Comparison of ENCODE assay signal across 8 cellular contexts in the genomic region with DNA sequence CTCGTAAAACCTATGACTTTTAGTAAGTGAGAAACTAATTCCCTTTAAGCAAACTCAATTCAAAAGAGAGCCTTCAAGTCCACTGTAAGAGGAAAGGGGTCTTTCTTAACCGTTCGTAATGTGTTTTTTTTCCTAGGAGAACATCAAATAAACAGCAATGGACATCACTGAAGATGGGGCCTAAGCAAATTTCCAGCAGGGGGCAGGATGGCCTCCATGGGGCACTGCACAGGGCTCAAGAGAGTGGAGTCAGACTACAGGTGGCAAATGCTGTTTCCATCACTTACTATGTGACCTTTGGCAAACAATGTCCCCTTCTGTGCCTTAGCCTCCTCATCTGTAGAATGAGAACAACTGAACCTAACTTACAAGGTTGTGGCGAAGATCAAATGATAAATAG.
DNase-seq lines count a peak whose midpoint lies in the region; TF ChIP-seq lines count a peak whose summit lies in the region.

No MANE protein-coding gene starts in this region.

- H3K36me3 Mint-ChIP-seq in endodermal cell (ENCODE audit: low read depth) = peaks cover 22% of the 10 kb centered on the region

- in situ Hi-C loops in GM23248 (cut with MboI) = no loop called here

- POLR2A ChIA-PET in SK-N-SH (lab: Yijun Ruan, JAX) = no interaction called here

- no peak for TF ChIP-seq EP300 in SK-N-SH (IDR thresholded peaks at IDR 0.05; ENCODE audit: borderline replicate concordance in 1 of 2, low read depth in 1 of 2, low read length in 1 of 2)

- H3K79me2 ChIP-seq in SK-N-SH (ENCODE audit: insufficient read depth) (peaks cover 46% of the 10 kb centered on the region), GM23248 (ENCODE audit: insufficient read depth) (no peaks in the 10 kb centered on the region)

- DNase-seq in NCI-H82 (lab: John Stamatoyannopoulos, UW) = peak; percentile 37
- no peak for DNase-seq in NCI-H82 treated with DMSO at 0.1 percent for 48 hours (lab: John Stamatoyannopoulos, UW; ENCODE audit: unreplicated experiment)
- DNase-seq in SK-N-SH = no peak
- DNase-seq in endodermal cell = peak; percentile 72
- DNase-seq in stimulated activated CD4-positive, alpha-beta T cell treated with anti-CD3 and anti-CD28 coated beads, Interleukin-4, amount 100 ng/mL, for 4 hours = peak; percentile 17 to 24
- DNase-seq in NCI-H1694 treated with DMSO at 0.1 percent for 48 hours (lab: John Stamatoyannopoulos, UW) = no peak
- no peak for DNase-seq in GM23248
- DNase-seq in NCI-H345 (lab: John Stamatoyannopoulos, UW) = no peak

- H3K9me3 Mint-ChIP-seq in endodermal cell = peaks cover 6% of the 10 kb centered on the region

- CTCF ChIA-PET in SK-N-SH (lab: Yijun Ruan, JAX) = no interaction called here

- H3K27ac Mint-ChIP-seq in endodermal cell = no peak overlapping the region

- H2AFZ ChIP-seq in SK-N-SH (ENCODE audit: low read depth) (no peak overlapping the region), GM23248 (no peak overlapping the region)

- H3K36me3 ChIP-seq in SK-N-SH (replicated peaks in 1 of 2; ENCODE audit: control insufficient read depth in 1 of 2, insufficient read depth in 2 of 2, low read length in 1 of 2) (peaks cover 17 to 70% of the 10 kb centered on the region in 2 experiments), endodermal cell (ENCODE audit: control insufficient read depth, insufficient read depth, low read length) (no peaks in the 10 kb centered on the region), GM23248 (ENCODE audit: low read depth) (no peaks in the 10 kb centered on the region)

- H3K9ac ChIP-seq in SK-N-SH (no peak overlapping the region), endodermal cell (ENCODE audit: extremely low read depth, low read length, poor library complexity, severe bottlenecking) (no peak overlapping the region), GM23248 (no peak overlapping the region)

- no peak overlapping the region for H3K4me3 Mint-ChIP-seq in endodermal cell

- H4K20me1 ChIP-seq in SK-N-SH (ENCODE audit: insufficient read depth) (no peaks in the 10 kb centered on the region), GM23248 (ENCODE audit: insufficient read depth) (no peaks in the 10 kb centered on the region)

- H3K4me3 ChIP-seq in SK-N-SH (ENCODE audit: low read depth in 2 of 2, low read length in 1 of 2) (no peak overlapping the region), endodermal cell (ENCODE audit: low read length) (no peak overlapping the region), GM23248 (no peak overlapping the region)

- WGBS in SK-N-SH (ENCODE audit: low lambda C conversion rate) = 82% methylated on average over 4 of the region's 4 CpGs
- WGBS in endodermal cell (ENCODE audit: insufficient coverage in 1 of 2, insufficient read length in 1 of 2), 2 experiments = 90 to 92% methylated on average over 3 of the region's 4 CpGs
- 98 to 100% methylated on average over 4 of the region's 4 CpGs for WGBS in GM23248 (ENCODE audit: low coverage in 1 of 2, low lambda C conversion rate in 2 of 2, missing lambda C conversion rate in 2 of 2), 2 experiments

- H3K27ac ChIP-seq in SK-N-SH (ENCODE audit: low read depth in 2 of 2, low read length in 1 of 2) (no peak overlapping the region), endodermal cell (ENCODE audit: low read depth, low read length) (no peak overlapping the region), GM23248 (no peak overlapping the region)

- H3K9me2 ChIP-seq in SK-N-SH (no peaks in the 10 kb centered on the region), GM23248 (ENCODE audit: insufficient read depth) (no peaks in the 10 kb centered on the region)

- TF ChIP-seq CTCF in SK-N-SH (IDR thresholded peaks at IDR 0.05) = peak; percentile 54
- peak; percentile 80 for TF ChIP-seq CTCF in endodermal cell (conservative IDR thresholded peaks at IDR 0.05)

- no peak overlapping the region for H3K4me2 ChIP-seq in SK-N-SH
- H3K4me2 ChIP-seq in GM23248 (ENCODE audit: unreplicated experiment) = no peak overlapping the region

- peaks cover 65% of the 10 kb centered on the region for H3F3A ChIP-seq in SK-N-SH (replicated peaks; ENCODE audit: insufficient read depth)
- peaks cover 12% of the 10 kb centered on the region; the same call in 1 of the 2 replicates for H3F3A ChIP-seq in GM23248 (ENCODE audit: insufficient read depth)

- no peaks in the 10 kb centered on the region for H3K9me3 ChIP-seq in SK-N-SH
- H3K9me3 ChIP-seq in endodermal cell (ENCODE audit: control insufficient read depth, low read length) = no peaks in the 10 kb centered on the region
- H3K9me3 ChIP-seq in GM23248 (ENCODE audit: low read depth) = no peaks in the 10 kb centered on the region

- H3K4me1 Mint-ChIP-seq in endodermal cell = peaks cover 3% of the 10 kb centered on the region

- no peak for TF ChIP-seq RAD21 in SK-N-SH (IDR thresholded peaks at IDR 0.05; ENCODE audit: low read length)

- H3K4me1 ChIP-seq in SK-N-SH (ENCODE audit: control insufficient read depth in 1 of 2, insufficient read depth in 2 of 2, low read depth in 1 of 2, low read length in 1 of 2) (peaks cover 0 to 7% of the 10 kb centered on the region in 2 experiments; a peak in 2 of 4 replicates), endodermal cell (ENCODE audit: control insufficient read depth, insufficient read depth, low read length) (no peaks in the 10 kb centered on the region), GM23248 (ENCODE audit: insufficient read depth) (peaks cover 17% of the 10 kb centered on the region)

- H3K27me3 Mint-ChIP-seq in endodermal cell (ENCODE audit: insufficient read depth) = no peaks in the 10 kb centered on the region

- H3K27me3 ChIP-seq in SK-N-SH (ENCODE audit: insufficient read depth) (no peaks in the 10 kb centered on the region), endodermal cell (ENCODE audit: control insufficient read depth, insufficient read depth, low read length, poor library complexity, severe bottlenecking) (no peaks in the 10 kb centered on the region), GM23248 (replicated peaks; ENCODE audit: insufficient read depth) (no peaks in the 10 kb centered on the region)

TF ChIP-seq in SK-N-SH, 30 proteins besides CTCF, POLR2A, EP300 and RAD21:
- no peak for TF ChIP-seq TCF12 (IDR thresholded peaks at IDR 0.05)
- no peak for TF ChIP-seq ELF1 (IDR thresholded peaks at IDR 0.05)
- no peak for TF ChIP-seq CHD2 (IDR thresholded peaks at IDR 0.05; ENCODE audit: low read length, partially characterized antibody)
- TF ChIP-seq NFIC (IDR thresholded peaks at IDR 0.05; ENCODE audit: borderline replicate concordance) = no peak
- TF ChIP-seq, protein P1, sequence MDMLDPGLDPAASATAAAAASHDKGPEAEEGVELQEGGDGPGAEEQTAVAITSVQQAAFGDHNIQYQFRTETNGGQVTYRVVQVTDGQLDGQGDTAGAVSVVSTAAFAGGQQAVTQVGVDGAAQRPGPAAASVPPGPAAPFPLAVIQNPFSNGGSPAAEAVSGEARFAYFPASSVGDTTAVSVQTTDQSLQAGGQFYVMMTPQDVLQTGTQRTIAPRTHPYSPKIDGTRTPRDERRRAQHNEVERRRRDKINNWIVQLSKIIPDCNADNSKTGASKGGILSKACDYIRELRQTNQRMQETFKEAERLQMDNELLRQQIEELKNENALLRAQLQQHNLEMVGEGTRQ (IDR thresholded peaks at IDR 0.05; ENCODE audit: borderline replicate concordance, low read depth, low read length) = no peak
- no peak for TF ChIP-seq YY1 (IDR thresholded peaks at IDR 0.05; ENCODE audit: low read depth)
- no peak for TF ChIP-seq EZH2phosphoT487 (IDR thresholded peaks at IDR 0.05; ENCODE audit: borderline replicate concordance, low read depth)
- TF ChIP-seq POLR2AphosphoS5 (IDR thresholded peaks at IDR 0.05; ENCODE audit: low read depth, low read length) = no peak
TF ChIP-seq in SK-N-SH: peak in this region for 0.

Comparison
In these comparisons a context has a peak if more than half of its experiments do, and no peak if none do; other contexts are left out.
1. DNase-seq: peak in NCI-H82 (single experiment), endodermal cell (single experiment) and stimulated activated CD4-positive, alpha-beta T cell treated with anti-CD3 and anti-CD28 coated beads, Interleukin-4, amount 100 ng/mL, for 4 hours (2 of 2); none in NCI-H82 treated with DMSO at 0.1 percent for 48 hours (single experiment), SK-N-SH (single experiment), NCI-H1694 treated with DMSO at 0.1 percent for 48 hours (single experiment), GM23248 (single experiment) and NCI-H345 (single experiment).